In genomic region chr5:177403194-177403825, GRCh38 we compare ENCODE assay signal across 6 cellular contexts.
DNase-seq lines count a peak whose midpoint lies in the region; ATAC-seq and TF ChIP-seq lines count a peak whose summit lies in the region.

No MANE protein-coding gene starts in this region.

- peak; percentile 23 for ATAC-seq in HG02938 (IDR thresholded peaks at IDR 0.05; ENCODE audit: unreplicated experiment)
- ATAC-seq in stimulated activated naive CD8-positive, alpha-beta T cell treated with anti-CD3 and anti-CD28 coated beads, Interleukin-15, Interleukin-2, amounts not matched to agents 100 U/mL and 50 U/mL, for 24 hours, result peak; percentile 10

- H3K27ac ChIP-seq in VCaP, result peak overlapping the region; percentile 99

- TF ChIP-seq CTCF in GM12872 (IDR thresholded peaks at IDR 0.05; ENCODE audit: insufficient read depth, low read depth, low read length), result peak; percentile 27; the same call in 2 of the 3 replicates
- TF ChIP-seq CTCF in VCaP (conservative IDR thresholded peaks at IDR 0.05), result no peak
- TF ChIP-seq CTCF in foreskin fibroblast (IDR thresholded peaks at IDR 0.05; ENCODE audit: low read depth, low read length), result no peak

- DNase-seq in foreskin fibroblast (peak in 1 of 2 donors; percentile 48), Ammon's horn (ENCODE audit: low spot score) (no peak)
- DNase-seq in stimulated activated naive CD8-positive, alpha-beta T cell treated with anti-CD3 and anti-CD28 coated beads, Interleukin-15, Interleukin-2, amounts not matched to agents 100 U/mL and 50 U/mL, for 24 hours, result peak; percentile 55

- H3K4me3 ChIP-seq in foreskin fibroblast (ENCODE audit: low read depth in 1 of 2, low read length in 2 of 2), result peak overlapping the region; percentile 50 to 61
